Comparison of ENCODE assay signal across 38 cellular contexts in genomic region chr3:9514306-9514705, GRCh38. TPM values are rescaled to one million over a fixed set of nuclear protein-coding genes. Genes with fewer than 3 reads are reported as not detected.
"Had no signal": no experiment of that assay in that cellular context is flagged by ENCODE, and none has a peak within 500 bp of the region (broad histone marks: within the 10 kb centered on the region; RNA-seq: fewer than 3 reads in every experiment).

No MANE protein-coding gene starts in this region.

- H3K27me3 ChIP-seq: MG63 had no signal

- H3K4me3 ChIP-seq: MG63 had no signal

- H3K9me3 ChIP-seq: MG63 had no signal

- DNase-seq: Karpas-422, Kasumi-1, MG63, MM.1S, MV-4-11, NCI-H1048, NCI-H1092, NCI-H1092 treated with DMSO at 0.1 percent for 48 hours, NCI-H1105, NCI-H1105 treated with DMSO at 0.1 percent for 48 hours, NCI-H1417, NCI-H1417 treated with DMSO at 0.1 percent for 48 hours, NCI-H1436, NCI-H1436 treated with DMSO at 0.1 percent for 48 hours, NCI-H146, NCI-H1694, NCI-H1694 treated with DMSO at 0.1 percent for 48 hours, NCI-H187, NCI-H187 treated with DMSO at 0.1 percent for 48 hours, NCI-H1930, NCI-H2029, NCI-H2029 treated with DMSO at 0.1 percent for 48 hours, NCI-H2081, NCI-H2081 treated with DMSO at 0.1 percent for 48 hours, NCI-H2107, NCI-H2171, NCI-H2171 treated with DMSO at 0.1 percent for 48 hours, NCI-H2227 treated with DMSO at 0.1 percent for 48 hours, NCI-H226, NCI-H345, NCI-H446, NCI-H446 treated with DMSO at 0.1 percent for 48 hours, NCI-H510A, NCI-H510A treated with DMSO at 0.1 percent for 48 hours, NCI-H524 had no signal

- H3K36me3 ChIP-seq: MG63 had no signal

RNA-seq across cellular contexts. Expression of gene LHFPL4, which starts 39.3 kb away (rescaled TPM):
- total RNA-seq: LHCN-M2, MCF 10A, NCI-H460 had no signal
